Comparison of ENCODE assay signal across 1 cellular context in genomic region chr19:35628565-35629331, GRCh38.
TF ChIP-seq lines count a peak whose summit lies in the region.

TSS of gene RBM42 (plus strand) at chr19:35629036. CDS start at chr19:35629154, 118 bp downstream.

TF ChIP-seq in WTC11, 78 proteins besides CTCF, POLR2A, EP300 and RAD21 (continued from another document):
- TF ChIP-seq, protein P1, sequence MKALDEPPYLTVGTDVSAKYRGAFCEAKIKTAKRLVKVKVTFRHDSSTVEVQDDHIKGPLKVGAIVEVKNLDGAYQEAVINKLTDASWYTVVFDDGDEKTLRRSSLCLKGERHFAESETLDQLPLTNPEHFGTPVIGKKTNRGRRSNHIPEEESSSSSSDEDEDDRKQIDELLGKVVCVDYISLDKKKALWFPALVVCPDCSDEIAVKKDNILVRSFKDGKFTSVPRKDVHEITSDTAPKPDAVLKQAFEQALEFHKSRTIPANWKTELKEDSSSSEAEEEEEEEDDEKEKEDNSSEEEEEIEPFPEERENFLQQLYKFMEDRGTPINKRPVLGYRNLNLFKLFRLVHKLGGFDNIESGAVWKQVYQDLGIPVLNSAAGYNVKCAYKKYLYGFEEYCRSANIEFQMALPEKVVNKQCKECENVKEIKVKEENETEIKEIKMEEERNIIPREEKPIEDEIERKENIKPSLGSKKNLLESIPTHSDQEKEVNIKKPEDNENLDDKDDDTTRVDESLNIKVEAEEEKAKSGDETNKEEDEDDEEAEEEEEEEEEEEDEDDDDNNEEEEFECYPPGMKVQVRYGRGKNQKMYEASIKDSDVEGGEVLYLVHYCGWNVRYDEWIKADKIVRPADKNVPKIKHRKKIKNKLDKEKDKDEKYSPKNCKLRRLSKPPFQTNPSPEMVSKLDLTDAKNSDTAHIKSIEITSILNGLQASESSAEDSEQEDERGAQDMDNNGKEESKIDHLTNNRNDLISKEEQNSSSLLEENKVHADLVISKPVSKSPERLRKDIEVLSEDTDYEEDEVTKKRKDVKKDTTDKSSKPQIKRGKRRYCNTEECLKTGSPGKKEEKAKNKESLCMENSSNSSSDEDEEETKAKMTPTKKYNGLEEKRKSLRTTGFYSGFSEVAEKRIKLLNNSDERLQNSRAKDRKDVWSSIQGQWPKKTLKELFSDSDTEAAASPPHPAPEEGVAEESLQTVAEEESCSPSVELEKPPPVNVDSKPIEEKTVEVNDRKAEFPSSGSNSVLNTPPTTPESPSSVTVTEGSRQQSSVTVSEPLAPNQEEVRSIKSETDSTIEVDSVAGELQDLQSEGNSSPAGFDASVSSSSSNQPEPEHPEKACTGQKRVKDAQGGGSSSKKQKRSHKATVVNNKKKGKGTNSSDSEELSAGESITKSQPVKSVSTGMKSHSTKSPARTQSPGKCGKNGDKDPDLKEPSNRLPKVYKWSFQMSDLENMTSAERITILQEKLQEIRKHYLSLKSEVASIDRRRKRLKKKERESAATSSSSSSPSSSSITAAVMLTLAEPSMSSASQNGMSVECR (CRISPR knock-in tag; IDR thresholded peaks at IDR 0.05; ENCODE audit: borderline replicate concordance) = peak; percentile 37; the same call in 1 of the 2 replicates
- TF ChIP-seq TEAD4 (CRISPR knock-in tag; IDR thresholded peaks at IDR 0.05) = no peak
- TF ChIP-seq PREB (CRISPR knock-in tag; IDR thresholded peaks at IDR 0.05; ENCODE audit: borderline replicate concordance) = no peak
- TF ChIP-seq, protein P2, sequence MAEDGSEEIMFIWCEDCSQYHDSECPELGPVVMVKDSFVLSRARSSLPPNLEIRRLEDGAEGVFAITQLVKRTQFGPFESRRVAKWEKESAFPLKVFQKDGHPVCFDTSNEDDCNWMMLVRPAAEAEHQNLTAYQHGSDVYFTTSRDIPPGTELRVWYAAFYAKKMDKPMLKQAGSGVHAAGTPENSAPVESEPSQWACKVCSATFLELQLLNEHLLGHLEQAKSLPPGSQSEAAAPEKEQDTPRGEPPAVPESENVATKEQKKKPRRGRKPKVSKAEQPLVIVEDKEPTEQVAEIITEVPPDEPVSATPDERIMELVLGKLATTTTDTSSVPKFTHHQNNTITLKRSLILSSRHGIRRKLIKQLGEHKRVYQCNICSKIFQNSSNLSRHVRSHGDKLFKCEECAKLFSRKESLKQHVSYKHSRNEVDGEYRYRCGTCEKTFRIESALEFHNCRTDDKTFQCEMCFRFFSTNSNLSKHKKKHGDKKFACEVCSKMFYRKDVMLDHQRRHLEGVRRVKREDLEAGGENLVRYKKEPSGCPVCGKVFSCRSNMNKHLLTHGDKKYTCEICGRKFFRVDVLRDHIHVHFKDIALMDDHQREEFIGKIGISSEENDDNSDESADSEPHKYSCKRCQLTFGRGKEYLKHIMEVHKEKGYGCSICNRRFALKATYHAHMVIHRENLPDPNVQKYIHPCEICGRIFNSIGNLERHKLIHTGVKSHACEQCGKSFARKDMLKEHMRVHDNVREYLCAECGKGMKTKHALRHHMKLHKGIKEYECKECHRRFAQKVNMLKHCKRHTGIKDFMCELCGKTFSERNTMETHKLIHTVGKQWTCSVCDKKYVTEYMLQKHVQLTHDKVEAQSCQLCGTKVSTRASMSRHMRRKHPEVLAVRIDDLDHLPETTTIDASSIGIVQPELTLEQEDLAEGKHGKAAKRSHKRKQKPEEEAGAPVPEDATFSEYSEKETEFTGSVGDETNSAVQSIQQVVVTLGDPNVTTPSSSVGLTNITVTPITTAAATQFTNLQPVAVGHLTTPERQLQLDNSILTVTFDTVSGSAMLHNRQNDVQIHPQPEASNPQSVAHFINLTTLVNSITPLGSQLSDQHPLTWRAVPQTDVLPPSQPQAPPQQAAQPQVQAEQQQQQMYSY (CRISPR knock-in tag; IDR thresholded peaks at IDR 0.05) = no peak
- TF ChIP-seq GABPB1 (CRISPR knock-in tag; IDR thresholded peaks at IDR 0.05) = peak; percentile 59; the same call in 1 of the 2 replicates
- no peak for TF ChIP-seq ZNF138 (CRISPR knock-in tag; conservative IDR thresholded peaks at IDR 0.05)
- no peak for TF ChIP-seq E2F4 (CRISPR knock-in tag; IDR thresholded peaks at IDR 0.05; ENCODE audit: borderline replicate concordance, low read depth)
- no peak for TF ChIP-seq ZNF121 (CRISPR knock-in tag; IDR thresholded peaks at IDR 0.05)
- peak; percentile 16; the same call in 1 of the 2 replicates for TF ChIP-seq ZNF263 (CRISPR knock-in tag; IDR thresholded peaks at IDR 0.05; ENCODE audit: low read depth)
- no peak for TF ChIP-seq EMX1 (CRISPR knock-in tag; IDR thresholded peaks at IDR 0.05)
- TF ChIP-seq NR3C1 (CRISPR knock-in tag; conservative IDR thresholded peaks at IDR 0.05; ENCODE audit: low read depth) = no peak
- no peak for TF ChIP-seq ZNF425 (CRISPR knock-in tag; conservative IDR thresholded peaks at IDR 0.05)
- TF ChIP-seq, protein P3, sequence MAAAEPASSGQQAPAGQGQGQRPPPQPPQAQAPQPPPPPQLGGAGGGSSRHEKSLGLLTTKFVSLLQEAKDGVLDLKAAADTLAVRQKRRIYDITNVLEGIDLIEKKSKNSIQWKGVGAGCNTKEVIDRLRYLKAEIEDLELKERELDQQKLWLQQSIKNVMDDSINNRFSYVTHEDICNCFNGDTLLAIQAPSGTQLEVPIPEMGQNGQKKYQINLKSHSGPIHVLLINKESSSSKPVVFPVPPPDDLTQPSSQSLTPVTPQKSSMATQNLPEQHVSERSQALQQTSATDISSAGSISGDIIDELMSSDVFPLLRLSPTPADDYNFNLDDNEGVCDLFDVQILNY (CRISPR knock-in tag; IDR thresholded peaks at IDR 0.05) = no peak
- no peak for TF ChIP-seq ZNF281 (CRISPR knock-in tag; IDR thresholded peaks at IDR 0.05)
- TF ChIP-seq OVOL2 (CRISPR knock-in tag; IDR thresholded peaks at IDR 0.05; ENCODE audit: borderline replicate concordance) = no peak
- no peak for TF ChIP-seq ZNF416 (CRISPR knock-in tag; IDR thresholded peaks at IDR 0.05)
- TF ChIP-seq, protein P4, sequence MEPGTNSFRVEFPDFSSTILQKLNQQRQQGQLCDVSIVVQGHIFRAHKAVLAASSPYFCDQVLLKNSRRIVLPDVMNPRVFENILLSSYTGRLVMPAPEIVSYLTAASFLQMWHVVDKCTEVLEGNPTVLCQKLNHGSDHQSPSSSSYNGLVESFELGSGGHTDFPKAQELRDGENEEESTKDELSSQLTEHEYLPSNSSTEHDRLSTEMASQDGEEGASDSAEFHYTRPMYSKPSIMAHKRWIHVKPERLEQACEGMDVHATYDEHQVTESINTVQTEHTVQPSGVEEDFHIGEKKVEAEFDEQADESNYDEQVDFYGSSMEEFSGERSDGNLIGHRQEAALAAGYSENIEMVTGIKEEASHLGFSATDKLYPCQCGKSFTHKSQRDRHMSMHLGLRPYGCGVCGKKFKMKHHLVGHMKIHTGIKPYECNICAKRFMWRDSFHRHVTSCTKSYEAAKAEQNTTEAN (CRISPR knock-in tag; IDR thresholded peaks at IDR 0.05) = no peak
- TF ChIP-seq ZNF317 (CRISPR knock-in tag; IDR thresholded peaks at IDR 0.05; ENCODE audit: borderline replicate concordance, low read depth) = no peak
- no peak for TF ChIP-seq AR (CRISPR knock-in tag; IDR thresholded peaks at IDR 0.05)
- TF ChIP-seq, protein P5, sequence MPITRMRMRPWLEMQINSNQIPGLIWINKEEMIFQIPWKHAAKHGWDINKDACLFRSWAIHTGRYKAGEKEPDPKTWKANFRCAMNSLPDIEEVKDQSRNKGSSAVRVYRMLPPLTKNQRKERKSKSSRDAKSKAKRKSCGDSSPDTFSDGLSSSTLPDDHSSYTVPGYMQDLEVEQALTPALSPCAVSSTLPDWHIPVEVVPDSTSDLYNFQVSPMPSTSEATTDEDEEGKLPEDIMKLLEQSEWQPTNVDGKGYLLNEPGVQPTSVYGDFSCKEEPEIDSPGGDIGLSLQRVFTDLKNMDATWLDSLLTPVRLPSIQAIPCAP (CRISPR knock-in tag; IDR thresholded peaks at IDR 0.05) = no peak
- no peak for TF ChIP-seq NFE2L1 (CRISPR knock-in tag; IDR thresholded peaks at IDR 0.05)
- TF ChIP-seq ERG (CRISPR knock-in tag; IDR thresholded peaks at IDR 0.05) = no peak
- no peak for TF ChIP-seq KAT7 (CRISPR knock-in tag; IDR thresholded peaks at IDR 0.05; ENCODE audit: borderline replicate concordance)
